18 cellular contexts compared by ENCODE assay signal in genomic region chr9:37917315-37917731, GRCh38. TPM values are rescaled to one million over a fixed set of nuclear protein-coding genes. Genes with fewer than 3 reads are reported as not detected.
DNase-seq lines count a peak whose midpoint lies in the region; ATAC-seq, FAIRE-seq and TF ChIP-seq lines count a peak whose summit lies in the region.
"Had no signal": no experiment of that assay in that cellular context is flagged by ENCODE, and none has a peak within 500 bp of the region (broad histone marks: within the 10 kb centered on the region; RNA-seq: fewer than 3 reads in every experiment).

No MANE protein-coding gene starts in this region.

- H3K4me1 ChIP-seq in RWPE2 (ENCODE audit: insufficient read depth, poor library complexity, severe bottlenecking): peaks cover 10% of the 10 kb centered on the region
- H3K4me1 ChIP-seq in H1 (replicated peaks in 1 of 4; ENCODE audit: control insufficient read depth in 3 of 4, insufficient read depth in 4 of 4, low read length in 3 of 4): peaks cover 0 to 14% (median 3%) of the 10 kb centered on the region in 4 experiments; a peak in 3 of 7 replicates
- H3K4me1 ChIP-seq in stomach smooth muscle (ENCODE audit: control insufficient read depth, insufficient read depth, low read length): peaks cover 20% of the 10 kb centered on the region
- no peaks in the 10 kb centered on the region for H3K4me1 ChIP-seq in small intestine (ENCODE audit: control insufficient read depth in 2 of 2, insufficient read depth in 1 of 2, low read depth in 1 of 2, low read length in 1 of 2)

- no peak overlapping the region for H2BK120ac ChIP-seq in H1 (replicated peaks; ENCODE audit: low read depth, low read length)

- TF ChIP-seq EP300 in H1 (IDR thresholded peaks at IDR 0.05; ENCODE audit: borderline replicate concordance in 1 of 2, low read depth in 2 of 2, low read length in 2 of 2): no peak

- H4K91ac ChIP-seq in H1 (replicated peaks; ENCODE audit: insufficient read length, low read length): no peak overlapping the region

- no peak overlapping the region for H3K18ac ChIP-seq in H1 (ENCODE audit: extremely low read depth, low read length)

- WGBS in H1 (ENCODE audit: extremely low coverage in 1 of 2, insufficient coverage in 1 of 2, insufficient read length in 1 of 2, insufficient replicate concordance in 2 of 2, low coverage in 1 of 2, low lambda C conversion rate in 2 of 2, missing lambda C conversion rate in 1 of 2), 2 experiments: 87% methylated on average over 6 of the region's 8 CpGs; no CpG with 5 or more reads in 1 of the 2 experiments
- WGBS in small intestine, 3 donors: 68 to 84% (median 77%) methylated on average over 8 of the region's 8 CpGs

- H4K8ac ChIP-seq in H1 (ENCODE audit: extremely low read depth, insufficient read depth, low read length): no peak overlapping the region

- H3K9ac ChIP-seq in H1 (replicated peaks in 1 of 4; ENCODE audit: extremely low read depth in 1 of 4, low read depth in 3 of 4, low read length in 3 of 4): no peak overlapping the region
- peak overlapping the region in 1 of 2 donors; percentile 21 for H3K9ac ChIP-seq in stomach smooth muscle (ENCODE audit: low read length in 2 of 2)

- H3K36me3 ChIP-seq in RWPE2 (ENCODE audit: low read depth) (peaks cover 23% of the 10 kb centered on the region), H1 (ENCODE audit: control insufficient read depth in 2 of 4, insufficient read depth in 4 of 4, low read length in 3 of 4) (no peaks in the 10 kb centered on the region; a peak in 1 of 8 replicates), stomach smooth muscle (ENCODE audit: control insufficient read depth in 2 of 2, insufficient read depth in 2 of 2, low read length in 2 of 2) (peaks cover 0 to 9% of the 10 kb centered on the region in 2 donors), small intestine (ENCODE audit: control insufficient read depth in 2 of 2, insufficient read depth in 2 of 2, low read length in 2 of 2) (peaks cover 0 to 6% of the 10 kb centered on the region in 2 donors)

- no peaks in the 10 kb centered on the region for H4K20me1 ChIP-seq in H1 (replicated peaks in 1 of 2; ENCODE audit: control insufficient read depth in 1 of 2, insufficient read depth in 2 of 2, low read length in 2 of 2)

- no peak overlapping the region for H3K4ac ChIP-seq in H1 (replicated peaks; ENCODE audit: insufficient read length, low read depth, low read length)

- H4K5ac ChIP-seq in H1 (ENCODE audit: insufficient read length, low read depth, low read length): no peak overlapping the region

- no peak overlapping the region for H2BK15ac ChIP-seq in H1 (ENCODE audit: low read length)

- TF ChIP-seq CTCF in RWPE2 (IDR thresholded peaks at IDR 0.05; ENCODE audit: poor library complexity, severe bottlenecking) (no peak), H1 (IDR thresholded peaks at IDR 0.05; ENCODE audit: control extremely low read depth in 1 of 3, insufficient read depth in 1 of 3, low read depth in 1 of 3, low read length in 3 of 3) (no peak)

- H3K79me2 ChIP-seq in H1 (ENCODE audit: control insufficient read depth in 1 of 2, insufficient read depth in 2 of 2, low read length in 2 of 2): no peaks in the 10 kb centered on the region

- H3K23me2 ChIP-seq in H1 (ENCODE audit: low read depth, low read length): no peaks in the 10 kb centered on the region

- CTCF ChIA-PET in H1 (lab: Charles Lee; ENCODE audit: partially characterized antibody): interaction anchor here (1.3 to 4.5 kb wide), 4 partner anchors 7 to 170 kb away, joined by 3 to 30 read pairs (median 16); no protein-coding TSS in a partner anchor

- no peak overlapping the region for H2BK5ac ChIP-seq in H1 (ENCODE audit: low read depth, low read length)

- no peak for DNase-seq in RWPE2 (ENCODE audit: low spot score)
- no peak for DNase-seq in H1 (ENCODE audit: low read depth in 1 of 2, low spot score in 2 of 2)
- DNase-seq in mesenteric fat pad (ENCODE audit: low spot score): peak; percentile 88
- no peak for DNase-seq in small intestine
- DNase-seq in DMS153 treated with DMSO at 0.1 percent for 48 hours (lab: John Stamatoyannopoulos, UW; ENCODE audit: unreplicated experiment): no peak
- DNase-seq in kidney glomerular epithelial cell (lab: John Stamatoyannopoulos, UW): no peak
- DNase-seq: activated CD8-positive, alpha-beta T cell treated with anti-CD3 and anti-CD28 coated beads for 36 hours; activated naive CD8-positive, alpha-beta T cell treated with anti-CD3 and anti-CD28 coated beads, Interleukin-2, amount 50 U/mL, for 24 hours; activated T-cell treated with anti-CD3 and anti-CD28 coated beads, Interleukin-2, amount 50 U/mL, for 72 hours; BE2C; MM.1S; naive B cell; NCI-H2081 treated with DMSO at 0.1 percent for 48 hours; NCI-H774; stimulated activated CD4-positive, alpha-beta T cell treated with anti-CD3 and anti-CD28 coated beads, Interleukin-4, amount 100 ng/mL, for 4 hours had no signal

- H3K4me3 ChIP-seq in RWPE2 (ENCODE audit: severe bottlenecking) (no peak overlapping the region), H1 (ENCODE audit: extremely low read depth in 1 of 4, insufficient read depth in 2 of 4, low read depth in 3 of 4, low read length in 4 of 4) (no peak overlapping the region), stomach smooth muscle (ENCODE audit: low read length in 2 of 2) (no peak overlapping the region), small intestine (ENCODE audit: low read depth in 1 of 2, low read length in 2 of 2) (no peak overlapping the region)

- no peak overlapping the region for H3K14ac ChIP-seq in H1 (ENCODE audit: insufficient read length)

- no peak overlapping the region for H2AK5ac ChIP-seq in H1 (ENCODE audit: low read depth, low read length)

- POLR2A ChIA-PET in H1 (lab: Charles Lee; ENCODE audit: partially characterized antibody): no interaction called here

- FAIRE-seq in H1 (lab: Jason Lieb, UNC) (no peak), small intestine (lab: Jason Lieb, UNC) (no peak)
- FAIRE-seq: D721Med had no signal

- no peaks in the 10 kb centered on the region; the same call in 1 of the 2 replicates for H3K79me1 ChIP-seq in H1 (ENCODE audit: low read depth, low read length)

- no peaks in the 10 kb centered on the region for H3K27me3 ChIP-seq in RWPE2 (ENCODE audit: insufficient read depth, poor library complexity, severe bottlenecking)
- no peaks in the 10 kb centered on the region for H3K27me3 ChIP-seq in H1 (replicated peaks in 1 of 4; ENCODE audit: control insufficient read depth in 3 of 4, extremely low read depth in 1 of 4, insufficient read depth in 3 of 4, low read length in 3 of 4)
- no peaks in the 10 kb centered on the region for H3K27me3 ChIP-seq in stomach smooth muscle (ENCODE audit: control insufficient read depth in 1 of 2, insufficient read depth in 2 of 2, low read length in 2 of 2)
- no peaks in the 10 kb centered on the region for H3K27me3 ChIP-seq in small intestine (ENCODE audit: control insufficient read depth in 2 of 2, insufficient read depth in 2 of 2, low read length in 2 of 2)
- H3K27me3 ChIP-seq: BE2C had no signal

- no peak overlapping the region for H3K56ac ChIP-seq in H1 (replicated peaks; ENCODE audit: insufficient read length, low read depth, low read length)

- ATAC-seq in RWPE2 (ENCODE audit: low read depth): no peak
- ATAC-seq: activated CD8-positive, alpha-beta T cell treated with anti-CD3 and anti-CD28 coated beads for 36 hours; activated naive CD8-positive, alpha-beta T cell treated with anti-CD3 and anti-CD28 coated beads, Interleukin-2, amount 50 U/mL, for 24 hours; activated T-cell treated with anti-CD3 and anti-CD28 coated beads, Interleukin-2, amount 50 U/mL, for 72 hours; HCT116 had no signal

- H3K4me2 ChIP-seq in H1 (ENCODE audit: insufficient read depth in 1 of 2, low read depth in 2 of 2, low read length in 2 of 2): no peak overlapping the region

- TF ChIP-seq POLR2A in H1 (IDR thresholded peaks at IDR 0.05; ENCODE audit: control extremely low read depth in 1 of 2, low read depth in 2 of 2, low read length in 2 of 2): no peak

- no peak overlapping the region for H3K23ac ChIP-seq in H1 (ENCODE audit: insufficient read length)

- no peaks in the 10 kb centered on the region for H3K9me3 ChIP-seq in RWPE2 (ENCODE audit: severe bottlenecking)
- no peaks in the 10 kb centered on the region for H3K9me3 ChIP-seq in H1 (ENCODE audit: insufficient read depth in 2 of 2, low read depth in 1 of 2, low read length in 1 of 2)
- H3K9me3 ChIP-seq in stomach smooth muscle (ENCODE audit: control insufficient read depth in 2 of 2, low read length in 2 of 2): no peaks in the 10 kb centered on the region
- no peaks in the 10 kb centered on the region for H3K9me3 ChIP-seq in small intestine (ENCODE audit: control insufficient read depth, low read depth)
- H3K9me3 ChIP-seq: BE2C had no signal

- peak overlapping the region; percentile 9 for H3K27ac ChIP-seq in RWPE2 (ENCODE audit: poor library complexity, severe bottlenecking)
- no peak overlapping the region for H3K27ac ChIP-seq in H1 (ENCODE audit: low read depth, low read length)
- peak overlapping the region; percentile 6 for H3K27ac ChIP-seq in stomach smooth muscle (ENCODE audit: low read length)
- peak overlapping the region in 1 of 2 donors; percentile 35 for H3K27ac ChIP-seq in small intestine (ENCODE audit: low read depth in 1 of 2, low read length in 1 of 2)

- 0 out of 2 replicates have a peak overlapping the region, but pooled peaks have one; percentile 27 for H2BK12ac ChIP-seq in H1 (ENCODE audit: low read depth, low read length)

- no peak for TF ChIP-seq RAD21 in H1 (IDR thresholded peaks at IDR 0.05 in 1 of 2, conservative IDR thresholded peaks at IDR 0.05 in 1 of 2; ENCODE audit: low read depth in 2 of 2, low read length in 2 of 2)

- no peak overlapping the region for H2AFZ ChIP-seq in H1 (ENCODE audit: low read length)

- no peak overlapping the region for H2BK20ac ChIP-seq in H1 (ENCODE audit: low read length)

TF ChIP-seq in H1, 55 proteins besides CTCF, POLR2A, EP300 and RAD21:
- TF ChIP-seq BACH1 (IDR thresholded peaks at IDR 0.05; ENCODE audit: low read length) (no peak), TBP (IDR thresholded peaks at IDR 0.05; ENCODE audit: low read depth, low read length) (no peak), BCL11A (IDR thresholded peaks at IDR 0.05; ENCODE audit: low read depth in 2 of 2, low read length in 2 of 2) (no peak)

RNA-seq across cellular contexts. Expression of gene SLC25A51, which starts 13.4 kb away (rescaled TPM):
- total RNA-seq in H1 (2021; fragmentation: NEBNext Ultra II Directional; extraction: Animal tissue kit (Norgen Biotek cat#: 25700)): 14.5 and 16.8 TPM in 2 replicates
- 5.4 and 8.0 TPM in 2 replicates for polyA plus RNA-seq in H1 (2011; rRNA removed)
- polyA plus RNA-seq in H1 (2011; cell fraction: cytosol; rRNA removed): 6.3 TPM
- polyA plus RNA-seq in H1 (2011; cell fraction: nucleus; rRNA removed): 6.7 TPM
- polyA plus RNA-seq in H1 (2012, experiment 1 of 2): 5.5 to 7.7 TPM (median 6.4 TPM) in 4 replicates
- polyA plus RNA-seq in H1 (2012, experiment 2 of 2): 1.9 TPM
- 8.0 TPM for polyA plus RNA-seq in H1 (2013, experiment 1 of 2)
- 7.4 TPM for polyA plus RNA-seq in H1 (2013, experiment 2 of 2)
- polyA minus RNA-seq in H1 (2011; rRNA and poly(A)+ RNA removed): 37.8 and 43.4 TPM in 2 replicates
- polyA minus RNA-seq in H1 (2011; cell fraction: cytosol; rRNA and poly(A)+ RNA removed): 11.3 TPM
- polyA minus RNA-seq in H1 (2011; cell fraction: nucleus; rRNA and poly(A)+ RNA removed): 28.6 TPM
- 59.2 TPM for total RNA-seq in mesenteric fat pad
- polyA plus RNA-seq in small intestine: 10 to 100 TPM in 2 of 3 donors, 1 to 10 TPM in 1; 9.2 to 13.4 (median 13.0) TPM
